ENCODE assay signal across 15 cellular contexts in the genomic region with DNA sequence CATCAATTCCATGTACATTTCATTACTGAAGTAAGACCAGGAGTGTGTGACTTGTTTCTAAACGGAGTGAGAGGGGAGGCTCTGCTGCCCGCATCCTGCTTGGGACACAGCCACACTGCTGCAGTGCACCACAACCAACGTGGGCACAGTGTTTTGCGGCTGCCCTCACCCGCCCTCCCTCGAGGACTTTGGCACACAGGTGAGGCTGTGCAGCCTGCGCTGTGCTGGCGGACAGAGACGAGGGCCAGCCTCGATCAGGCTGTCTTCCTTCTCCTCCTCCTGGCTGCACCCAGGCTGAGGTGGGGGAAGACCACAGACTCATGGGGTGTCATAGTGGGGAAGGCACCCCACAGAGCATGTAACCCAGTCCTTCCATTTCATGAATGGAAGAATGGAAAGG. TPM values are rescaled to one million over a fixed set of nuclear protein-coding genes. Genes with fewer than 3 reads are reported as not detected.
DNase-seq lines count a peak whose midpoint lies in the region; ATAC-seq and TF ChIP-seq lines count a peak whose summit lies in the region.
"Had no signal": no experiment of that assay in that cellular context is flagged by ENCODE, and none has a peak within 500 bp of the region (broad histone marks: within the 10 kb centered on the region; RNA-seq: fewer than 3 reads in every experiment).

No MANE protein-coding gene starts in this region.

- no peaks in the 10 kb centered on the region for H3K4me1 ChIP-seq in A673 (ENCODE audit: insufficient read depth, low read length, poor library complexity, severe bottlenecking)

- no peak overlapping the region for H3K4me3 ChIP-seq in A673 (ENCODE audit: low read depth, low read length, poor library complexity, severe bottlenecking)
- H3K4me3 ChIP-seq: psoas muscle, thoracic aorta had no signal

- H3K4me1 Mint-ChIP-seq in activated CD4-positive, alpha-beta memory T cell treated with anti-CD3 and anti-CD28 coated beads, Interleukin-2, amount 10 ng/mL, durations not matched to agents 7 days and 5 days: peaks cover 44% of the 10 kb centered on the region
- peaks cover 24% of the 10 kb centered on the region for H3K4me1 Mint-ChIP-seq in type B pancreatic cell (ENCODE audit: unreplicated experiment)
- peaks cover 17% of the 10 kb centered on the region for H3K4me1 Mint-ChIP-seq in endothelial cell (ENCODE audit: unreplicated experiment)

- ATAC-seq in left lobe of liver: peak; percentile 87
- ATAC-seq: psoas muscle, Right ventricle myocardium inferior had no signal

- no peak overlapping the region for H3K4me3 Mint-ChIP-seq in activated CD4-positive, alpha-beta memory T cell treated with anti-CD3 and anti-CD28 coated beads, Interleukin-2, amount 10 ng/mL, durations not matched to agents 7 days and 5 days
- H3K4me3 Mint-ChIP-seq in type B pancreatic cell (peak overlapping the region; percentile 1), endothelial cell (ENCODE audit: unreplicated experiment) (no peak overlapping the region)

- H3K27me3 Mint-ChIP-seq in activated CD4-positive, alpha-beta memory T cell treated with anti-CD3 and anti-CD28 coated beads, Interleukin-2, amount 10 ng/mL, durations not matched to agents 7 days and 5 days: peaks cover 79% of the 10 kb centered on the region
- H3K27me3 Mint-ChIP-seq in type B pancreatic cell (peaks cover 84% of the 10 kb centered on the region), endothelial cell (ENCODE audit: unreplicated experiment) (peaks cover 19% of the 10 kb centered on the region)

- H3K36me3 Mint-ChIP-seq in activated CD4-positive, alpha-beta memory T cell treated with anti-CD3 and anti-CD28 coated beads, Interleukin-2, amount 10 ng/mL, durations not matched to agents 7 days and 5 days (ENCODE audit: low read depth): no peaks in the 10 kb centered on the region
- H3K36me3 Mint-ChIP-seq in type B pancreatic cell: no peaks in the 10 kb centered on the region
- H3K36me3 Mint-ChIP-seq in endothelial cell (ENCODE audit: low read depth, unreplicated experiment): peaks cover 4% of the 10 kb centered on the region

- no TSS peak for BruUV-seq in A673 (replicated peaks; lab: Mats Ljungman, UMichigan)

- POLR2A ChIA-PET in activated CD4-positive, alpha-beta memory T cell treated with anti-CD3 and anti-CD28 coated beads, Interleukin-2, amount 10 ng/mL, durations not matched to agents 7 days and 5 days (lab: Charles Lee): no interaction called here
- POLR2A ChIA-PET in A673 (lab: Charles Lee; ENCODE audit: low non-redundant PET): no interaction called here

- no peaks in the 10 kb centered on the region for H3K9me3 Mint-ChIP-seq in activated CD4-positive, alpha-beta memory T cell treated with anti-CD3 and anti-CD28 coated beads, Interleukin-2, amount 10 ng/mL, durations not matched to agents 7 days and 5 days
- H3K9me3 Mint-ChIP-seq in type B pancreatic cell (no peaks in the 10 kb centered on the region), endothelial cell (ENCODE audit: unreplicated experiment) (no peaks in the 10 kb centered on the region)
- H3K9me3 Mint-ChIP-seq: nephron had no signal

- H3K27ac ChIP-seq in A673 (ENCODE audit: low read depth, low read length, poor library complexity, severe bottlenecking): no peak overlapping the region
- H3K27ac ChIP-seq: KMS-11, psoas muscle, thoracic aorta had no signal

- intact Hi-C loops in A673 (cut with micrococcal nuclease; ENCODE audit: unreplicated experiment): no loop called here

- H3K27me3 ChIP-seq in A673 (replicated peaks; ENCODE audit: insufficient read depth, low read depth, low read length, poor library complexity): peaks cover 79% of the 10 kb centered on the region

- no peak overlapping the region for H3K27ac Mint-ChIP-seq in activated CD4-positive, alpha-beta memory T cell treated with anti-CD3 and anti-CD28 coated beads, Interleukin-2, amount 10 ng/mL, durations not matched to agents 7 days and 5 days
- H3K27ac Mint-ChIP-seq in type B pancreatic cell (no peak overlapping the region), endothelial cell (ENCODE audit: unreplicated experiment) (no peak overlapping the region)
- H3K27ac Mint-ChIP-seq: nephron had no signal

- H3K9me3 ChIP-seq in A673 (ENCODE audit: low read depth, low read length, poor library complexity, severe bottlenecking): no peaks in the 10 kb centered on the region
- H3K9me3 ChIP-seq: psoas muscle, thoracic aorta had no signal

- TF ChIP-seq CTCF in type B pancreatic cell (conservative IDR thresholded peaks at IDR 0.05) (no peak), endothelial cell (IDR thresholded peaks at IDR 0.05; ENCODE audit: unreplicated experiment) (no peak), A673 (conservative IDR thresholded peaks at IDR 0.05; ENCODE audit: low read depth, low read length) (no peak)

- CTCF ChIA-PET in activated CD4-positive, alpha-beta memory T cell treated with anti-CD3 and anti-CD28 coated beads, Interleukin-2, amount 10 ng/mL, durations not matched to agents 7 days and 5 days (lab: Charles Lee): interaction anchor here (1.0 kb wide), 1 partner anchor 93 kb away, joined by 3 read pairs; no protein-coding TSS in a partner anchor
- CTCF ChIA-PET in A673 (lab: Charles Lee): no interaction called here

- peak; percentile 32 for DNase-seq in stimulated activated CD4-positive, alpha-beta T cell treated with anti-CD3 and anti-CD28 coated beads, Interleukin-1b, Interleukin-23, amount 100 ng/mL, for 48 hours
- no peak for DNase-seq in stimulated activated CD4-positive, alpha-beta T cell treated with anti-CD3 and anti-CD28 coated beads, Interleukin-12 subunit alpha, Interleukin-12 subunit beta, amount 100 ng/mL, for 4 hours
- peak; percentile 53 for DNase-seq in activated CD4-positive, alpha-beta memory T cell treated with anti-CD3 and anti-CD28 coated beads, Interleukin-2, amount 10 ng/mL, durations not matched to agents 7 days and 5 days
- DNase-seq in left lobe of liver (ENCODE audit: low spot score): no peak
- DNase-seq in type B pancreatic cell (ENCODE audit: extremely low spot score, unreplicated experiment): no peak
- DNase-seq in endothelial cell (ENCODE audit: low spot score): no peak
- DNase-seq in cortex of kidney (lab: John Stamatoyannopoulos, UW): no peak
- no peak for DNase-seq in A673 (ENCODE audit: low spot score)
- DNase-seq: activated CD4-positive, CD25-positive, alpha-beta regulatory T cell treated with anti-CD3 and anti-CD28 coated beads, Interleukin-2, amount 50 U/mL, for 72 hours; NCI-H1105; psoas muscle had no signal

- no peaks in the 10 kb centered on the region for H3K36me3 ChIP-seq in A673 (ENCODE audit: insufficient read depth, low read length, poor library complexity, severe bottlenecking)
- H3K36me3 ChIP-seq: thoracic aorta had no signal

RNA-seq across cellular contexts. Expression of gene H6PD, which starts 31.0 kb away (rescaled TPM):
- 10 to 100 TPM; 12.9 to 13.2 TPM for total RNA-seq in activated CD4-positive, alpha-beta memory T cell treated with anti-CD3 and anti-CD28 coated beads, Interleukin-2, amount 10 ng/mL, durations not matched to agents 7 days and 5 days
- total RNA-seq in left lobe of liver: 116 TPM
- 18.7 and 26.1 TPM in 2 replicates for total RNA-seq in type B pancreatic cell (ENCODE audit: low replicate concordance)
- total RNA-seq in endothelial cell (ENCODE audit: unreplicated experiment): 18.6 TPM
- 6.2 and 10.6 TPM in 2 replicates for total RNA-seq in A673 (2021)

Comparison
In these comparisons a context has a peak if more than half of its experiments do, and no peak if none do; other contexts are left out.
1. DNase-seq: peak in stimulated activated CD4-positive, alpha-beta T cell treated with anti-CD3 and anti-CD28 coated beads, Interleukin-1b, Interleukin-23, amount 100 ng/mL, for 48 hours (single experiment) and activated CD4-positive, alpha-beta memory T cell treated with anti-CD3 and anti-CD28 coated beads, Interleukin-2, amount 10 ng/mL, durations not matched to agents 7 days and 5 days (single experiment); none in stimulated activated CD4-positive, alpha-beta T cell treated with anti-CD3 and anti-CD28 coated beads, Interleukin-12 subunit alpha, Interleukin-12 subunit beta, amount 100 ng/mL, for 4 hours (single experiment), left lobe of liver (single experiment), type B pancreatic cell (single experiment), endothelial cell (single experiment), cortex of kidney (single experiment) and A673 (single experiment).